ENCODE assay signal across 1 cellular context in the genomic region with DNA sequence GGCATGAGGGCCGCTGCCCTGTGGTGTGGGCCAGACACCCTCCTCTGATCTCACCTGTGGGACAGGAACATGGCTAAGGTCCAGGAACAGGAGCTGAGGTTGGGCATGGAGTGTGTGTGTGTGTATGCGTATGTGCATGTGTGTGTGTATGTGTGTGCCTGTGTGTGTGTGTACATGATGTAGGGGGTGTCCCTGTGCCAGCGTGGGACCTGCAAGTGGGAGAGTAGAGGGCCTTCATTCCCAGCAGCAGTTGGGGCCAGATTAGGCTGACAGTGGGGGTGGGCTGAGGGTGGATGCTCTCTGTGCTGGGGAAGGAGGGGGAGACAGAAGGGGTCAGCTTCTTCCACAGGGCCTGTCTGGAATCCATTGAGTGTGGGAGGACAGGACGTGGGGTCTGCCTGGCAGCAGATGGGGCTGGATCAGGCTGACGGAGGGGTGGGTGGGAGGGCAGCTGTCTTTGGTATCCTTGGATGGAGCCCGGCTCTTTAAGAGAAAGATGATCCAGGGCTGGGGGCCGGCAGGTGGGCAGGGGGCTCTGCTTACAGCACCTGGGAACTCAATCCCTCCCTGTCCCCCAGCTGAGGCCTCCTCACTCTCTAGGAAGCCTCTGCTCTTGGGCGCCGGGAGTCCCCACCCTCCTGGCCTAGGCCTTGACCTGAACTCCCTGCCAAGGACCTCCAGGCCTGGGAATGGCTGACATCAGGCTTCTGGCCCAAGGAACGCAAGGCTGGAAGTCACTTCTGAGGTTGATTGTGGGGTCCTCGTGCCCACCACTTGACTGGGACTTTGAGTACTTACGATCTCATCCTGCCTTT.
TF ChIP-seq lines count a peak whose summit lies in the region.

No MANE protein-coding gene starts in this region.

TF ChIP-seq in WTC11, 78 proteins besides CTCF, POLR2A, EP300 and RAD21 (continued from another document):
- TF ChIP-seq ATF2 (CRISPR knock-in tag; IDR thresholded peaks at IDR 0.05; ENCODE audit: borderline replicate concordance, low read depth): no peak
- TF ChIP-seq ZNF263 (CRISPR knock-in tag; IDR thresholded peaks at IDR 0.05; ENCODE audit: low read depth): no peak
- no peak for TF ChIP-seq RELA (CRISPR knock-in tag; IDR thresholded peaks at IDR 0.05; ENCODE audit: borderline replicate concordance)
- TF ChIP-seq TEAD1 (CRISPR knock-in tag; IDR thresholded peaks at IDR 0.05): no peak
- TF ChIP-seq, protein P1, sequence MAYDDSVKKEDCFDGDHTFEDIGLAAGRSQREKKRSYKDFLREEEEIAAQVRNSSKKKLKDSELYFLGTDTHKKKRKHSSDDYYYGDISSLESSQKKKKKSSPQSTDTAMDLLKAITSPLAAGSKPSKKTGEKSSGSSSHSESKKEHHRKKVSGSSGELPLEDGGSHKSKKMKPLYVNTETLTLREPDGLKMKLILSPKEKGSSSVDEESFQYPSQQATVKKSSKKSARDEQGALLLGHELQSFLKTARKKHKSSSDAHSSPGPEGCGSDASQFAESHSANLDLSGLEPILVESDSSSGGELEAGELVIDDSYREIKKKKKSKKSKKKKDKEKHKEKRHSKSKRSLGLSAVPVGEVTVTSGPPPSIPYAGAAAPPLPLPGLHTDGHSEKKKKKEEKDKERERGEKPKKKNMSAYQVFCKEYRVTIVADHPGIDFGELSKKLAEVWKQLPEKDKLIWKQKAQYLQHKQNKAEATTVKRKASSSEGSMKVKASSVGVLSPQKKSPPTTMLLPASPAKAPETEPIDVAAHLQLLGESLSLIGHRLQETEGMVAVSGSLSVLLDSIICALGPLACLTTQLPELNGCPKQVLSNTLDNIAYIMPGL (CRISPR knock-in tag; IDR thresholded peaks at IDR 0.05): no peak
- TF ChIP-seq JUN (CRISPR knock-in tag; IDR thresholded peaks at IDR 0.05): no peak
- TF ChIP-seq SOX15 (CRISPR knock-in tag; IDR thresholded peaks at IDR 0.05): no peak
- TF ChIP-seq, protein P2, sequence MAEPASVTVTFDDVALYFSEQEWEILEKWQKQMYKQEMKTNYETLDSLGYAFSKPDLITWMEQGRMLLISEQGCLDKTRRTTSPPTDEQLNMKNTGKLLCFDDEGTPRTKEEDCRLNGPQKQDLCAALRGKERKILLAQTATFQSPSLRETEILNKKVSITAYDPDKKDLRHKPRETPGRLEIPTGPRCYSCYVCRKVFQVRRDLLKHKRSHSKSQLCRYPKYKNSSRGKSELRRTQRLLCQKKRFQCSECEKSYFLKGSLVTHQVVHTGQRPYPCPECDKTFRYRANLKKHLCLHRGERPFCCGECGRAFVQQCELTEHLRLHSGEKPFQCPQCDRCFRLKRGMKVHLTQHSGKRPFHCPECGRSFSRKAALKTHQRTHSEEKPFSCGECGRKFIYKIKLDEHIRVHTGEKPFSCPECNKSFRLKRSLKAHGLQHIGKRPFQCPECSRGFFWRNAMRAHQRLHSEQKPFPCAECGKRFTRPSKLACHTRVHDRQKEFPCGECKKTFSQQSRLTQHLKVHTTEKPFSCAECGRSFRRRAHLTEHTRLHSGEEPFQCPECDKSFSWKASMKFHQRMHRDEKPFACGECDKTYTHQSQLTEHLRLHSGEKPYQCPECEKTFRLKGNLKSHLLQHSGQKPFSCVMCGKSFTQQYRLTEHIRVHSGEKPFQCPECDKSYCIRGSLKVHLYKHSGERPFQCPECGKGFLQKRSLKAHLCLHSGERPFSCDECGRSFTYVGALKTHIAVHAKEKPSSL (CRISPR knock-in tag; conservative IDR thresholded peaks at IDR 0.05): no peak
- TF ChIP-seq TCF7 (CRISPR knock-in tag; IDR thresholded peaks at IDR 0.05; ENCODE audit: low read depth): no peak
- no peak for TF ChIP-seq EMX1 (CRISPR knock-in tag; IDR thresholded peaks at IDR 0.05)
- no peak for TF ChIP-seq ESRRA (CRISPR knock-in tag; IDR thresholded peaks at IDR 0.05; ENCODE audit: borderline replicate concordance)
- no peak for TF ChIP-seq NFYB (CRISPR knock-in tag; conservative IDR thresholded peaks at IDR 0.05; ENCODE audit: low read depth)
- no peak for TF ChIP-seq IRF2 (CRISPR knock-in tag; IDR thresholded peaks at IDR 0.05; ENCODE audit: borderline replicate concordance, low read depth)
- no peak for TF ChIP-seq PRRX2 (CRISPR knock-in tag; IDR thresholded peaks at IDR 0.05)
